32 cellular contexts compared by ENCODE assay signal in genomic region chr7:103962070-103962469, GRCh38. TPM values are rescaled to one million over a fixed set of nuclear protein-coding genes. Genes with fewer than 3 reads are reported as not detected.
"Had no signal": no experiment of that assay in that cellular context is flagged by ENCODE, and none has a peak within 500 bp of the region (broad histone marks: within the 10 kb centered on the region; RNA-seq: fewer than 3 reads in every experiment).

No MANE protein-coding gene starts in this region.

- H3K27ac ChIP-seq: brain microvascular endothelial cell, coronary artery, dorsolateral prefrontal cortex, heart left ventricle, pancreas, prostate gland, upper lobe of left lung, vagina, WERI-Rb-1 had no signal

- H3K4me3 Mint-ChIP-seq: activated CD4-positive, alpha-beta memory T cell treated with anti-CD3 and anti-CD28 coated beads for 36 hours; activated CD4-positive, alpha-beta T cell treated with anti-CD3 and anti-CD28 coated beads, Interleukin-2, amount 10 ng/mL, durations not matched to agents 24 days and 14 days; activated naive CD4-positive, alpha-beta T cell treated with anti-CD3 and anti-CD28 coated beads, Interleukin-2, amount 10 ng/mL, durations not matched to agents 7 days and 5 days; activated naive CD8-positive, alpha-beta T cell treated with anti-CD3 and anti-CD28 coated beads, Interleukin-2, amount 10 ng/mL, durations not matched to agents 7 days and 5 days; activated T-helper 1 cell treated with anti-CD3 and anti-CD28 coated beads, Interleukin-12 subunit alpha, Interleukin-12 subunit beta, Interleukin-2, Interleukin-4 antibody, amounts not matched to agents 30 ng/mL and 10 ng/mL and 1 ng/mL, durations not matched to agents 14 hours and 24 hours and 36 hours; stimulated activated memory B cell treated with anti-CD40 and anti-IgM and Interleukin-4, amounts not matched to agents 10 μg/mL and 1 μg/mL and 100 μg/mL, for 72 hours; stimulated activated naive CD8-positive, alpha-beta T cell treated with anti-CD3 and anti-CD28 coated beads, Interleukin-15, amount 100 ng/mL, for 72 hours had no signal

- H3K27me3 ChIP-seq: brain microvascular endothelial cell, pancreas, upper lobe of left lung, vagina had no signal

- H3K4me1 ChIP-seq: heart left ventricle, pancreas, prostate gland, upper lobe of left lung, vagina had no signal

- DNase-seq: activated CD4-positive, alpha-beta memory T cell treated with anti-CD3 and anti-CD28 coated beads for 36 hours; activated CD4-positive, alpha-beta T cell treated with anti-CD3 and anti-CD28 coated beads, Interleukin-2, amount 10 ng/mL, durations not matched to agents 24 days and 14 days; activated CD4-positive, CD25-positive, alpha-beta regulatory T cell treated with anti-CD3 and anti-CD28 coated beads, Interleukin-2, amount 50 U/mL, for 72 hours; activated CD8-positive, alpha-beta memory T cell treated with anti-CD3 and anti-CD28 coated beads, Interleukin-2, amount 50 U/mL, for 4 hours; activated gamma-delta T cell; activated naive CD4-positive, alpha-beta T cell treated with anti-CD3 and anti-CD28 coated beads, Interleukin-2, amount 10 ng/mL, durations not matched to agents 7 days and 5 days; activated naive CD8-positive, alpha-beta T cell treated with anti-CD3 and anti-CD28 coated beads, Interleukin-2, amount 10 ng/mL, durations not matched to agents 7 days and 5 days; activated T-cell treated with anti-CD3 and anti-CD28 coated beads, Interleukin-2, amount 50 U/mL, for 1 hour; brain microvascular endothelial cell; dorsolateral prefrontal cortex; effector memory CD4-positive, alpha-beta T cell; foreskin fibroblast; heart left ventricle; hypothalamus; left ventricle myocardium superior; pancreas; stimulated activated CD4-positive, alpha-beta T cell treated with anti-CD3 and anti-CD28 coated beads, Interleukin-1b, Interleukin-23, amount 100 ng/mL, for 48 hours; stimulated activated CD4-positive, alpha-beta T cell treated with anti-CD3 and anti-CD28 coated beads, Interleukin-4, amount 100 ng/mL, for 4 hours; stimulated activated CD8-positive, alpha-beta memory T cell treated with anti-CD3 and anti-CD28 coated beads, Interleukin-4, amount 100 ng/mL, for 48 hours; stimulated activated naive CD8-positive, alpha-beta T cell treated with anti-CD3 and anti-CD28 coated beads, Interleukin-15, amount 100 ng/mL, for 72 hours; substantia nigra; upper lobe of left lung; WERI-Rb-1 had no signal

- H3K4me1 Mint-ChIP-seq: activated CD4-positive, alpha-beta T cell treated with anti-CD3 and anti-CD28 coated beads, Interleukin-2, amount 10 ng/mL, durations not matched to agents 24 days and 14 days; activated naive CD4-positive, alpha-beta T cell treated with anti-CD3 and anti-CD28 coated beads, Interleukin-2, amount 10 ng/mL, durations not matched to agents 7 days and 5 days; activated naive CD8-positive, alpha-beta T cell treated with anti-CD3 and anti-CD28 coated beads, Interleukin-2, amount 10 ng/mL, durations not matched to agents 7 days and 5 days; stimulated activated memory B cell treated with anti-CD40 and anti-IgM and Interleukin-4, amounts not matched to agents 10 μg/mL and 1 μg/mL and 100 μg/mL, for 72 hours; stimulated activated naive CD8-positive, alpha-beta T cell treated with anti-CD3 and anti-CD28 coated beads, Interleukin-15, amount 100 ng/mL, for 72 hours had no signal

- H3K36me3 Mint-ChIP-seq: activated CD4-positive, alpha-beta memory T cell treated with anti-CD3 and anti-CD28 coated beads for 36 hours; activated naive CD4-positive, alpha-beta T cell treated with anti-CD3 and anti-CD28 coated beads, Interleukin-2, amount 10 ng/mL, durations not matched to agents 7 days and 5 days; activated naive CD8-positive, alpha-beta T cell treated with anti-CD3 and anti-CD28 coated beads, Interleukin-2, amount 10 ng/mL, durations not matched to agents 7 days and 5 days; stimulated activated memory B cell treated with anti-CD40 and anti-IgM and Interleukin-4, amounts not matched to agents 10 μg/mL and 1 μg/mL and 100 μg/mL, for 72 hours had no signal

- H3K9me3 ChIP-seq: heart left ventricle, pancreas, prostate gland, upper lobe of left lung, vagina had no signal

- H3K36me3 ChIP-seq: brain microvascular endothelial cell, heart left ventricle, pancreas, prostate gland, upper lobe of left lung, vagina, WERI-Rb-1 had no signal

- H3K27ac Mint-ChIP-seq: activated CD4-positive, alpha-beta memory T cell treated with anti-CD3 and anti-CD28 coated beads for 36 hours; activated CD4-positive, alpha-beta T cell treated with anti-CD3 and anti-CD28 coated beads, Interleukin-2, amount 10 ng/mL, durations not matched to agents 24 days and 14 days; activated naive CD4-positive, alpha-beta T cell treated with anti-CD3 and anti-CD28 coated beads, Interleukin-2, amount 10 ng/mL, durations not matched to agents 7 days and 5 days; activated naive CD8-positive, alpha-beta T cell treated with anti-CD3 and anti-CD28 coated beads, Interleukin-2, amount 10 ng/mL, durations not matched to agents 7 days and 5 days; activated T-helper 1 cell treated with anti-CD3 and anti-CD28 coated beads, Interleukin-12 subunit alpha, Interleukin-12 subunit beta, Interleukin-2, Interleukin-4 antibody, amounts not matched to agents 30 ng/mL and 10 ng/mL and 1 ng/mL, durations not matched to agents 14 hours and 24 hours and 36 hours; stimulated activated memory B cell treated with anti-CD40 and anti-IgM and Interleukin-4, amounts not matched to agents 10 μg/mL and 1 μg/mL and 100 μg/mL, for 72 hours; stimulated activated naive CD8-positive, alpha-beta T cell treated with anti-CD3 and anti-CD28 coated beads, Interleukin-15, amount 100 ng/mL, for 72 hours had no signal

- H3K4me3 ChIP-seq: coronary artery, dorsolateral prefrontal cortex, heart left ventricle, pancreas, prostate gland, smooth muscle cell, upper lobe of left lung, vagina had no signal

- H3K9me3 Mint-ChIP-seq: activated CD4-positive, alpha-beta memory T cell treated with anti-CD3 and anti-CD28 coated beads for 36 hours; activated CD4-positive, alpha-beta T cell treated with anti-CD3 and anti-CD28 coated beads, Interleukin-2, amount 10 ng/mL, durations not matched to agents 24 days and 14 days; activated naive CD4-positive, alpha-beta T cell treated with anti-CD3 and anti-CD28 coated beads, Interleukin-2, amount 10 ng/mL, durations not matched to agents 7 days and 5 days; activated naive CD8-positive, alpha-beta T cell treated with anti-CD3 and anti-CD28 coated beads, Interleukin-2, amount 10 ng/mL, durations not matched to agents 7 days and 5 days; activated T-helper 1 cell treated with anti-CD3 and anti-CD28 coated beads, Interleukin-12 subunit alpha, Interleukin-12 subunit beta, Interleukin-2, Interleukin-4 antibody, amounts not matched to agents 30 ng/mL and 10 ng/mL and 1 ng/mL, durations not matched to agents 14 hours and 24 hours and 36 hours; stimulated activated memory B cell treated with anti-CD40 and anti-IgM and Interleukin-4, amounts not matched to agents 10 μg/mL and 1 μg/mL and 100 μg/mL, for 72 hours; stimulated activated naive CD8-positive, alpha-beta T cell treated with anti-CD3 and anti-CD28 coated beads, Interleukin-15, amount 100 ng/mL, for 72 hours had no signal

- ATAC-seq: esophagus mucosa; heart left ventricle; left ventricle myocardium superior; pancreas; stimulated activated memory B cell treated with anti-CD40 and anti-IgM and Interleukin-4, amounts not matched to agents 10 μg/mL and 1 μg/mL and 100 μg/mL, for 72 hours; stimulated activated naive CD8-positive, alpha-beta T cell treated with anti-CD3 and anti-CD28 coated beads, Interleukin-15, amount 100 ng/mL, for 72 hours had no signal

RNA-seq across cellular contexts. Expression of gene RELN, which starts 27.4 kb away (rescaled TPM):
- total RNA-seq: activated CD4-positive, alpha-beta memory T cell treated with anti-CD3 and anti-CD28 coated beads for 36 hours; activated CD4-positive, alpha-beta T cell treated with anti-CD3 and anti-CD28 coated beads, Interleukin-2, amount 10 ng/mL, durations not matched to agents 24 days and 14 days; activated CD8-positive, alpha-beta memory T cell treated with anti-CD3 and anti-CD28 coated beads for 36 hours; activated naive CD8-positive, alpha-beta T cell treated with anti-CD3 and anti-CD28 coated beads, Interleukin-2, amount 10 ng/mL, durations not matched to agents 7 days and 5 days; activated T-helper 1 cell treated with anti-CD3 and anti-CD28 coated beads, Interleukin-12 subunit alpha, Interleukin-12 subunit beta, Interleukin-2, Interleukin-4 antibody, amounts not matched to agents 30 ng/mL and 10 ng/mL and 1 ng/mL, durations not matched to agents 14 hours and 24 hours and 36 hours; T-helper 1 cell treated with Interleukin-12 subunit alpha and Interleukin-12 subunit beta and Interleukin-4 antibody, amounts not matched to agents 30 ng/mL and 1 ng/mL, for 36 hours had no signal
- polyA plus RNA-seq: smooth muscle cell had no signal
